In genomic region chr7:51160990-51161615, GRCh38 we compare ENCODE assay signal across 8 cellular contexts.
DNase-seq lines count a peak whose midpoint lies in the region; ATAC-seq and FAIRE-seq lines count a peak whose summit lies in the region.

No MANE protein-coding gene starts in this region.

- ATAC-seq in HG02763 (IDR thresholded peaks at IDR 0.05; ENCODE audit: unreplicated experiment) (peak; percentile 40), HG02588 (IDR thresholded peaks at IDR 0.05; ENCODE audit: unreplicated experiment) (no peak)

- FAIRE-seq in endometrium (lab: Jason Lieb, UNC) = peak; percentile 68

- DNase-seq in EL (peak; percentile 61), NCI-H526 (lab: John Stamatoyannopoulos, UW) (peak; percentile 28 to 76), mucosa of gallbladder (ENCODE audit: low spot score) (peak; percentile 63)
- peak in 2 of 3 experiments; percentile 5 to 20 for DNase-seq in activated CD8-positive, alpha-beta memory T cell treated with anti-CD3 and anti-CD28 coated beads for 48 hours (ENCODE audit: low read depth in 2 of 3, low spot score in 2 of 3)
- DNase-seq in stimulated activated CD8-positive, alpha-beta memory T cell treated with anti-CD3 and anti-CD28 coated beads, Interleukin-7, amount 100 ng/mL, for 24 hours (ENCODE audit: low read depth) = peak; percentile 10

Comparison
In these comparisons a context has a peak if more than half of its experiments do, and no peak if none do; other contexts are left out.
1. DNase-seq: peak in every context shown above with its lines; median percentile 63 in mucosa of gallbladder; 61 in EL; 52 in NCI-H526; 12 in activated CD8-positive, alpha-beta memory T cell treated with anti-CD3 and anti-CD28 coated beads for 48 hours; 10 in stimulated activated CD8-positive, alpha-beta memory T cell treated with anti-CD3 and anti-CD28 coated beads, Interleukin-7, amount 100 ng/mL, for 24 hours.